In genomic region chr6:51830666-51831065, GRCh38 we compare ENCODE assay signal across 34 cellular contexts.
"Had no signal": no experiment of that assay in that cellular context is flagged by ENCODE, and none has a peak within 500 bp of the region (broad histone marks: within the 10 kb centered on the region; RNA-seq: fewer than 3 reads in every experiment).

No MANE protein-coding gene starts in this region.

- H3K4me3 ChIP-seq: Peyer's patch had no signal

- DNase-seq: activated CD4-positive, alpha-beta memory T cell treated with anti-CD3 and anti-CD28 coated beads, Interleukin-2, amount 10 ng/mL, durations not matched to agents 7 days and 5 days; activated CD4-positive, alpha-beta T cell treated with anti-CD3 and anti-CD28 coated beads for 1 hour; activated CD4-positive, alpha-beta T cell treated with anti-CD3 and anti-CD28 coated beads for 48 hours; activated CD4-positive, CD25-positive, alpha-beta regulatory T cell; activated effector memory CD4-positive, alpha-beta T cell treated with anti-CD3 and anti-CD28 coated beads, Interleukin-2, amount 50 U/mL, for 16 hours; activated naive CD4-positive, alpha-beta T cell; activated naive CD4-positive, alpha-beta T cell treated with anti-CD3 and anti-CD28 coated beads, Interleukin-2, amount 50 U/mL, for 16 hours; activated naive CD8-positive, alpha-beta T cell treated with anti-CD3 and anti-CD28 coated beads for 36 hours; activated T-cell treated with anti-CD3 and anti-CD28 coated beads, Interleukin-2, amount 50 U/mL, for 1 hour; activated T-cell treated with anti-CD3 and anti-CD28 coated beads, Interleukin-2, amount 50 U/mL, for 72 hours; amniotic stem cell; aorta; brain microvascular endothelial cell; Karpas-422; KBM-7; MM.1S; MV-4-11; NCI-H1092; NCI-H1436 treated with DMSO at 0.1 percent for 48 hours; NCI-H187; NCI-H2029 treated with DMSO at 0.1 percent for 48 hours; NCI-H2107; NCI-H226; NCI-H446 treated with DMSO at 0.1 percent for 48 hours; NCI-H524 treated with DMSO at 0.1 percent for 48 hours; Peyer's patch; Right ventricle myocardium superior; SW 1271; T-helper 1 cell; T-helper 2 cell; T1000; WERI-Rb-1 had no signal

- H3K27me3 ChIP-seq: brain microvascular endothelial cell, Peyer's patch had no signal

- H3K9me3 ChIP-seq: Peyer's patch had no signal

- H3K27ac ChIP-seq: brain microvascular endothelial cell, Peyer's patch, RWPE1, WERI-Rb-1 had no signal

- H3K36me3 ChIP-seq: brain microvascular endothelial cell, Peyer's patch, WERI-Rb-1 had no signal

- H3K4me1 ChIP-seq: Peyer's patch had no signal

- ATAC-seq: activated T-cell treated with anti-CD3 and anti-CD28 coated beads, Interleukin-2, amount 50 U/mL, for 72 hours; activated T-helper 17 cell treated with anti-CD3 and anti-CD28 coated beads, Interleukin-2, amount 50 U/mL, for 72 hours had no signal
